Comparison of ENCODE assay signal across 8 cellular contexts in the genomic region with DNA sequence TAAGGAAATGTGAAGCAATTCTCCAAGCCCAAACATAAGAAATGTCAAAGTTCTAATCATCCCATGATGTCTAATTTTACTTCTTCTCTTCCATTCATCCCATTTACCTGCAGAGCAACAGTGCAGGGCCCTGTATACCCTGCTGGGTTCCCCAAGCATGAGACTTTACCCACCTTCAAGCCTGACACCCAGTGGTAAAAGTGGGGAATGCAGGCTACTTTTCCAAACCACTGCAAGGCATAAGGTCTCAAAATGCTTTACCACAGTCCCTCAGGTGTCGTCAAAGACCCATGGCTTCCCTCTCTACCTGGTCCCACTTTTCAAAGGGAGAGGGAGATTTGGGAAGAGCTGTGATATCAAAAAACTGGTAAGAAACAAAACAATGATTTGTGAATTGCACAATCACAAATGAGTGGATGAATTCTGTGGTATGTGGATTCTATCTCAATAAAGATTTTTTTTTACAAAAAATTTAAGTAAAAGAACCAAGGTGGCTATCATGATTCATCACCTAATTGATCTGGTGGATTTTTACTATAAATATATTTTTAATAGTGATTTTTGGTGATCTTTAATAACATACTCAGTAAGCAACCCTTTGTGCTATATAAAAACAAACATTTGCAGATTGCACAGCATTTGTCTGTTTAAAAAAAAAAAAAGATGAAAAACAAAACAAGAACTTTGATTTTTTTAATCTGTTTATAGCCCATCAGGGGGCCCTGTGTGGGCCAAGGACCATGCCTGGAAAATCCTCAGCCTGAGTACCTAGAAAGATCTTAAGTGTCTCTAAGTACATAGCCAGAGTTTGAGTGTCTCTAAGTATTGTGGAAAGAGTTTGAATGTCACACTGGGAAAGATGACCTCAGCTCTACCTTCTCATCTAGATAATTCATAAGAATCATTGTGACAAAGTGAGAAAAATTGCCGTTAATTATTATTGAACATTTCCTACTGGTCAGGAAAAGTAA.
DNase-seq lines count a peak whose midpoint lies in the region; ATAC-seq, FAIRE-seq and TF ChIP-seq lines count a peak whose summit lies in the region.

No MANE protein-coding gene starts in this region.

- no peak for FAIRE-seq in astrocyte (lab: Jason Lieb, UNC)

- peak overlapping the region in 1 of 4 donors; percentile 74 for H3K27ac ChIP-seq in Peyer's patch
- H3K27ac ChIP-seq in astrocyte (ENCODE audit: low read depth, low read length) = no peak overlapping the region

- no peaks in the 10 kb centered on the region for H3K27me3 ChIP-seq in Peyer's patch
- H3K27me3 ChIP-seq in astrocyte (ENCODE audit: insufficient read depth, low read length) = no peaks in the 10 kb centered on the region

- DNase-seq in DMS153 (lab: John Stamatoyannopoulos, UW) (peak; percentile 49), Peyer's patch (peak in 2 of 3 donors; percentile 19 to 82), astrocyte (ENCODE audit: low read depth) (peak; percentile 10), islet precursor cell (peak; percentile 82), HCEC 1CT (no peak)
- peak; percentile 10 for DNase-seq in stimulated activated CD4-positive, alpha-beta T cell treated with anti-CD3 and anti-CD28 coated beads, Interleukin-2, amount 100 ng/mL, for 4 hours (ENCODE audit: low read depth)

- no peak overlapping the region for H3K4me2 ChIP-seq in astrocyte (ENCODE audit: low read length)

- peaks cover 6% of the 10 kb centered on the region for H3K27me3 Mint-ChIP-seq in astrocyte (ENCODE audit: low read depth, unreplicated experiment)

- H3K4me3 Mint-ChIP-seq in astrocyte (ENCODE audit: unreplicated experiment) = no peak overlapping the region

- H3K79me2 ChIP-seq in astrocyte (ENCODE audit: insufficient read depth, low read length) = no peaks in the 10 kb centered on the region

- peaks cover 7% of the 10 kb centered on the region for H3K4me1 Mint-ChIP-seq in astrocyte (ENCODE audit: low read depth, unreplicated experiment)

- no peaks in the 10 kb centered on the region for H3K36me3 Mint-ChIP-seq in astrocyte (ENCODE audit: low read depth, unreplicated experiment)

- no peak overlapping the region for H3K9ac ChIP-seq in astrocyte (ENCODE audit: low read length)

- H4K20me1 ChIP-seq in astrocyte (ENCODE audit: insufficient read depth, low read length) = no peaks in the 10 kb centered on the region

- no peak for TF ChIP-seq POLR2A in Peyer's patch (IDR thresholded peaks at IDR 0.05)

- H3K4me3 ChIP-seq in Peyer's patch = no peak overlapping the region
- no peak overlapping the region for H3K4me3 ChIP-seq in astrocyte (ENCODE audit: insufficient read depth, low read depth, low read length)

- no peaks in the 10 kb centered on the region for H3K36me3 ChIP-seq in Peyer's patch
- H3K36me3 ChIP-seq in astrocyte (ENCODE audit: insufficient read depth, low read length) = no peaks in the 10 kb centered on the region

- H3K9me3 ChIP-seq in Peyer's patch (no peaks in the 10 kb centered on the region), astrocyte (ENCODE audit: insufficient read depth, low read depth, low read length) (no peaks in the 10 kb centered on the region)

- H3K4me1 ChIP-seq in Peyer's patch = peaks cover 0 to 14% (median 0%) of the 10 kb centered on the region in 4 donors
- H3K4me1 ChIP-seq in astrocyte (ENCODE audit: insufficient read depth, low read length) = no peaks in the 10 kb centered on the region

- TF ChIP-seq CTCF in Peyer's patch (IDR thresholded peaks at IDR 0.05) (peak; percentile 20 to 75 (median 64)), astrocyte (IDR thresholded peaks at IDR 0.05; ENCODE audit: insufficient read depth, low read depth, low read length) (peak; percentile 67)

- ATAC-seq in HG02642 (IDR thresholded peaks at IDR 0.05; ENCODE audit: poor library complexity, unreplicated experiment) = peak; percentile 61
- ATAC-seq in GM19395 (IDR thresholded peaks at IDR 0.05; ENCODE audit: unreplicated experiment) = no peak

- peaks cover 7% of the 10 kb centered on the region for H3K9me3 Mint-ChIP-seq in astrocyte (ENCODE audit: unreplicated experiment)

- no peak overlapping the region for H3K27ac Mint-ChIP-seq in astrocyte (ENCODE audit: unreplicated experiment)

- H2AFZ ChIP-seq in astrocyte (ENCODE audit: low read depth, low read length) = no peak overlapping the region
